ENCODE assay signal across 1 cellular context in genomic region chr13:49791214-49791752, GRCh38.
TF ChIP-seq lines count a peak whose summit lies in the region.

No MANE protein-coding gene starts in this region.

TF ChIP-seq in HepG2, 621 proteins besides CTCF, POLR2A, EP300 and RAD21 (continued from another document and continues in another):
- TF ChIP-seq, protein P1, sequence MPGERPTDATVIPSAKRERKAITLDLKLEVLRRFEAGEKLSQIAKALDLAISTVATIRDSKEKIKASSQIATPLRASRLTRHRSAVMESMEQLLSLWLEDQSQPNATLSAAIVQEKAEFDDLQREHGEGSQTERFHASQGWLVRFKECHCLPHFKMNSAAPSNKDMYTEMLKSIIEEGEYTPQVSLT (CRISPR knock-in tag; IDR thresholded peaks at IDR 0.05; ENCODE audit: borderline replicate concordance, low read depth) = no peak
- TF ChIP-seq, protein P2, sequence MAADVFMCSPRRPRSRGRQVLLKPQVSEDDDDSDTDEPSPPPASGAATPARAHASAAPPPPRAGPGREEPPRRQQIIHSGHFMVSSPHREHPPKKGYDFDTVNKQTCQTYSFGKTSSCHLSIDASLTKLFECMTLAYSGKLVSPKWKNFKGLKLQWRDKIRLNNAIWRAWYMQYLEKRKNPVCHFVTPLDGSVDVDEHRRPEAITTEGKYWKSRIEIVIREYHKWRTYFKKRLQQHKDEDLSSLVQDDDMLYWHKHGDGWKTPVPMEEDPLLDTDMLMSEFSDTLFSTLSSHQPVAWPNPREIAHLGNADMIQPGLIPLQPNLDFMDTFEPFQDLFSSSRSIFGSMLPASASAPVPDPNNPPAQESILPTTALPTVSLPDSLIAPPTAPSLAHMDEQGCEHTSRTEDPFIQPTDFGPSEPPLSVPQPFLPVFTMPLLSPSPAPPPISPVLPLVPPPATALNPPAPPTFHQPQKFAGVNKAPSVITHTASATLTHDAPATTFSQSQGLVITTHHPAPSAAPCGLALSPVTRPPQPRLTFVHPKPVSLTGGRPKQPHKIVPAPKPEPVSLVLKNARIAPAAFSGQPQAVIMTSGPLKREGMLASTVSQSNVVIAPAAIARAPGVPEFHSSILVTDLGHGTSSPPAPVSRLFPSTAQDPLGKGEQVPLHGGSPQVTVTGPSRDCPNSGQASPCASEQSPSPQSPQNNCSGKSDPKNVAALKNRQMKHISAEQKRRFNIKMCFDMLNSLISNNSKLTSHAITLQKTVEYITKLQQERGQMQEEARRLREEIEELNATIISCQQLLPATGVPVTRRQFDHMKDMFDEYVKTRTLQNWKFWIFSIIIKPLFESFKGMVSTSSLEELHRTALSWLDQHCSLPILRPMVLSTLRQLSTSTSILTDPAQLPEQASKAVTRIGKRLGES (CRISPR knock-in tag; IDR thresholded peaks at IDR 0.05; ENCODE audit: borderline replicate concordance) = no peak
- TF ChIP-seq HINFP (CRISPR knock-in tag; IDR thresholded peaks at IDR 0.05; ENCODE audit: low read depth) (no peak), PHB2 (IDR thresholded peaks at IDR 0.05; ENCODE audit: partially characterized antibody) (no peak), PHF5A (CRISPR knock-in tag; IDR thresholded peaks at IDR 0.05; ENCODE audit: low read depth, unreplicated experiment) (no peak), ZNF292 (CRISPR knock-in tag; IDR thresholded peaks at IDR 0.05; ENCODE audit: borderline replicate concordance, low read depth) (no peak), SP5 (CRISPR knock-in tag; IDR thresholded peaks at IDR 0.05; ENCODE audit: borderline replicate concordance, low read depth) (no peak), ZC3H4 (CRISPR knock-in tag; IDR thresholded peaks at IDR 0.05; ENCODE audit: borderline replicate concordance) (no peak), PBX3 (CRISPR knock-in tag; IDR thresholded peaks at IDR 0.05; ENCODE audit: borderline replicate concordance) (no peak), ZNF432 (CRISPR knock-in tag; IDR thresholded peaks at IDR 0.05; ENCODE audit: borderline replicate concordance) (no peak), PRDM10 (CRISPR knock-in tag; IDR thresholded peaks at IDR 0.05; ENCODE audit: low read depth) (no peak), ZKSCAN1 (IDR thresholded peaks at IDR 0.05; ENCODE audit: low read length) (no peak), ZNF841 (CRISPR knock-in tag; IDR thresholded peaks at IDR 0.05; ENCODE audit: borderline replicate concordance) (no peak), CC2D1A (CRISPR knock-in tag; IDR thresholded peaks at IDR 0.05) (no peak), TIGD3 (CRISPR knock-in tag; IDR thresholded peaks at IDR 0.05; ENCODE audit: borderline replicate concordance) (no peak), NR2F2 (IDR thresholded peaks at IDR 0.05; ENCODE audit: borderline replicate concordance, low read depth) (no peak), PLRG1 (conservative IDR thresholded peaks at IDR 0.05) (no peak), GATAD1 (CRISPR knock-in tag; IDR thresholded peaks at IDR 0.05) (no peak), KLF12 (CRISPR knock-in tag; IDR thresholded peaks at IDR 0.05; ENCODE audit: borderline replicate concordance) (no peak), MEF2D (CRISPR knock-in tag; IDR thresholded peaks at IDR 0.05) (no peak), ZNF510 (CRISPR knock-in tag; IDR thresholded peaks at IDR 0.05; ENCODE audit: low read depth) (no peak), NFE2 (CRISPR knock-in tag; IDR thresholded peaks at IDR 0.05) (no peak), ARNTL (CRISPR knock-in tag; IDR thresholded peaks at IDR 0.05) (no peak), RARG (CRISPR knock-in tag; IDR thresholded peaks at IDR 0.05; ENCODE audit: low read depth) (no peak)
- TF ChIP-seq, protein P3, sequence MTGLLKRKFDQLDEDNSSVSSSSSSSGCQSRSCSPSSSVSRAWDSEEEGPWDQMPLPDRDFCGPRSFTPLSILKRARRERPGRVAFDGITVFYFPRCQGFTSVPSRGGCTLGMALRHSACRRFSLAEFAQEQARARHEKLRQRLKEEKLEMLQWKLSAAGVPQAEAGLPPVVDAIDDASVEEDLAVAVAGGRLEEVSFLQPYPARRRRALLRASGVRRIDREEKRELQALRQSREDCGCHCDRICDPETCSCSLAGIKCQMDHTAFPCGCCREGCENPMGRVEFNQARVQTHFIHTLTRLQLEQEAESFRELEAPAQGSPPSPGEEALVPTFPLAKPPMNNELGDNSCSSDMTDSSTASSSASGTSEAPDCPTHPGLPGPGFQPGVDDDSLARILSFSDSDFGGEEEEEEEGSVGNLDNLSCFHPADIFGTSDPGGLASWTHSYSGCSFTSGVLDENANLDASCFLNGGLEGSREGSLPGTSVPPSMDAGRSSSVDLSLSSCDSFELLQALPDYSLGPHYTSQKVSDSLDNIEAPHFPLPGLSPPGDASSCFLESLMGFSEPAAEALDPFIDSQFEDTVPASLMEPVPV (CRISPR knock-in tag; IDR thresholded peaks at IDR 0.05) = no peak
- TF ChIP-seq, protein P4, sequence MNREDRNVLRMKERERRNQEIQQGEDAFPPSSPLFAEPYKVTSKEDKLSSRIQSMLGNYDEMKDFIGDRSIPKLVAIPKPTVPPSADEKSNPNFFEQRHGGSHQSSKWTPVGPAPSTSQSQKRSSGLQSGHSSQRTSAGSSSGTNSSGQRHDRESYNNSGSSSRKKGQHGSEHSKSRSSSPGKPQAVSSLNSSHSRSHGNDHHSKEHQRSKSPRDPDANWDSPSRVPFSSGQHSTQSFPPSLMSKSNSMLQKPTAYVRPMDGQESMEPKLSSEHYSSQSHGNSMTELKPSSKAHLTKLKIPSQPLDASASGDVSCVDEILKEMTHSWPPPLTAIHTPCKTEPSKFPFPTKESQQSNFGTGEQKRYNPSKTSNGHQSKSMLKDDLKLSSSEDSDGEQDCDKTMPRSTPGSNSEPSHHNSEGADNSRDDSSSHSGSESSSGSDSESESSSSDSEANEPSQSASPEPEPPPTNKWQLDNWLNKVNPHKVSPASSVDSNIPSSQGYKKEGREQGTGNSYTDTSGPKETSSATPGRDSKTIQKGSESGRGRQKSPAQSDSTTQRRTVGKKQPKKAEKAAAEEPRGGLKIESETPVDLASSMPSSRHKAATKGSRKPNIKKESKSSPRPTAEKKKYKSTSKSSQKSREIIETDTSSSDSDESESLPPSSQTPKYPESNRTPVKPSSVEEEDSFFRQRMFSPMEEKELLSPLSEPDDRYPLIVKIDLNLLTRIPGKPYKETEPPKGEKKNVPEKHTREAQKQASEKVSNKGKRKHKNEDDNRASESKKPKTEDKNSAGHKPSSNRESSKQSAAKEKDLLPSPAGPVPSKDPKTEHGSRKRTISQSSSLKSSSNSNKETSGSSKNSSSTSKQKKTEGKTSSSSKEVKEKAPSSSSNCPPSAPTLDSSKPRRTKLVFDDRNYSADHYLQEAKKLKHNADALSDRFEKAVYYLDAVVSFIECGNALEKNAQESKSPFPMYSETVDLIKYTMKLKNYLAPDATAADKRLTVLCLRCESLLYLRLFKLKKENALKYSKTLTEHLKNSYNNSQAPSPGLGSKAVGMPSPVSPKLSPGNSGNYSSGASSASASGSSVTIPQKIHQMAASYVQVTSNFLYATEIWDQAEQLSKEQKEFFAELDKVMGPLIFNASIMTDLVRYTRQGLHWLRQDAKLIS (CRISPR knock-in tag; IDR thresholded peaks at IDR 0.05) = no peak
- TF ChIP-seq, protein P5, sequence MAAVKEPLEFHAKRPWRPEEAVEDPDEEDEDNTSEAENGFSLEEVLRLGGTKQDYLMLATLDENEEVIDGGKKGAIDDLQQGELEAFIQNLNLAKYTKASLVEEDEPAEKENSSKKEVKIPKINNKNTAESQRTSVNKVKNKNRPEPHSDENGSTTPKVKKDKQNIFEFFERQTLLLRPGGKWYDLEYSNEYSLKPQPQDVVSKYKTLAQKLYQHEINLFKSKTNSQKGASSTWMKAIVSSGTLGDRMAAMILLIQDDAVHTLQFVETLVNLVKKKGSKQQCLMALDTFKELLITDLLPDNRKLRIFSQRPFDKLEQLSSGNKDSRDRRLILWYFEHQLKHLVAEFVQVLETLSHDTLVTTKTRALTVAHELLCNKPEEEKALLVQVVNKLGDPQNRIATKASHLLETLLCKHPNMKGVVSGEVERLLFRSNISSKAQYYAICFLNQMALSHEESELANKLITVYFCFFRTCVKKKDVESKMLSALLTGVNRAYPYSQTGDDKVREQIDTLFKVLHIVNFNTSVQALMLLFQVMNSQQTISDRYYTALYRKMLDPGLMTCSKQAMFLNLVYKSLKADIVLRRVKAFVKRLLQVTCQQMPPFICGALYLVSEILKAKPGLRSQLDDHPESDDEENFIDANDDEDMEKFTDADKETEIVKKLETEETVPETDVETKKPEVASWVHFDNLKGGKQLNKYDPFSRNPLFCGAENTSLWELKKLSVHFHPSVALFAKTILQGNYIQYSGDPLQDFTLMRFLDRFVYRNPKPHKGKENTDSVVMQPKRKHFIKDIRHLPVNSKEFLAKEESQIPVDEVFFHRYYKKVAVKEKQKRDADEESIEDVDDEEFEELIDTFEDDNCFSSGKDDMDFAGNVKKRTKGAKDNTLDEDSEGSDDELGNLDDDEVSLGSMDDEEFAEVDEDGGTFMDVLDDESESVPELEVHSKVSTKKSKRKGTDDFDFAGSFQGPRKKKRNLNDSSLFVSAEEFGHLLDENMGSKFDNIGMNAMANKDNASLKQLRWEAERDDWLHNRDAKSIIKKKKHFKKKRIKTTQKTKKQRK (IDR thresholded peaks at IDR 0.05; ENCODE audit: low read length) = no peak
- TF ChIP-seq, protein P6, sequence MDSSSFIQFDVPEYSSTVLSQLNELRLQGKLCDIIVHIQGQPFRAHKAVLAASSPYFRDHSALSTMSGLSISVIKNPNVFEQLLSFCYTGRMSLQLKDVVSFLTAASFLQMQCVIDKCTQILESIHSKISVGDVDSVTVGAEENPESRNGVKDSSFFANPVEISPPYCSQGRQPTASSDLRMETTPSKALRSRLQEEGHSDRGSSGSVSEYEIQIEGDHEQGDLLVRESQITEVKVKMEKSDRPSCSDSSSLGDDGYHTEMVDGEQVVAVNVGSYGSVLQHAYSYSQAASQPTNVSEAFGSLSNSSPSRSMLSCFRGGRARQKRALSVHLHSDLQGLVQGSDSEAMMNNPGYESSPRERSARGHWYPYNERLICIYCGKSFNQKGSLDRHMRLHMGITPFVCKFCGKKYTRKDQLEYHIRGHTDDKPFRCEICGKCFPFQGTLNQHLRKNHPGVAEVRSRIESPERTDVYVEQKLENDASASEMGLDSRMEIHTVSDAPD (CRISPR knock-in tag; IDR thresholded peaks at IDR 0.05) = no peak
- TF ChIP-seq, protein P7, sequence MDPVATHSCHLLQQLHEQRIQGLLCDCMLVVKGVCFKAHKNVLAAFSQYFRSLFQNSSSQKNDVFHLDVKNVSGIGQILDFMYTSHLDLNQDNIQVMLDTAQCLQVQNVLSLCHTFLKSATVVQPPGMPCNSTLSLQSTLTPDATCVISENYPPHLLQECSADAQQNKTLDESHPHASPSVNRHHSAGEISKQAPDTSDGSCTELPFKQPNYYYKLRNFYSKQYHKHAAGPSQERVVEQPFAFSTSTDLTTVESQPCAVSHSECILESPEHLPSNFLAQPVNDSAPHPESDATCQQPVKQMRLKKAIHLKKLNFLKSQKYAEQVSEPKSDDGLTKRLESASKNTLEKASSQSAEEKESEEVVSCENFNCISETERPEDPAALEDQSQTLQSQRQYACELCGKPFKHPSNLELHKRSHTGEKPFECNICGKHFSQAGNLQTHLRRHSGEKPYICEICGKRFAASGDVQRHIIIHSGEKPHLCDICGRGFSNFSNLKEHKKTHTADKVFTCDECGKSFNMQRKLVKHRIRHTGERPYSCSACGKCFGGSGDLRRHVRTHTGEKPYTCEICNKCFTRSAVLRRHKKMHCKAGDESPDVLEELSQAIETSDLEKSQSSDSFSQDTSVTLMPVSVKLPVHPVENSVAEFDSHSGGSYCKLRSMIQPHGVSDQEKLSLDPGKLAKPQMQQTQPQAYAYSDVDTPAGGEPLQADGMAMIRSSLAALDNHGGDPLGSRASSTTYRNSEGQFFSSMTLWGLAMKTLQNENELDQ (CRISPR knock-in tag; IDR thresholded peaks at IDR 0.05; ENCODE audit: borderline replicate concordance) = no peak
